Comparison of ENCODE assay signal across 8 cellular contexts in genomic region chr16:81478876-81479496, GRCh38. TPM values are rescaled to one million over a fixed set of nuclear protein-coding genes. Genes with fewer than 3 reads are reported as not detected.
A peak's percentile ranks its signal among the peaks of the same experiment; 100 is the strongest.
DNase-seq lines count a peak whose midpoint lies in the region; ATAC-seq and TF ChIP-seq lines count a peak whose summit lies in the region.

No MANE protein-coding gene starts in this region.

- no peak for TF ChIP-seq CTCF in CD4-positive, alpha-beta T cell (IDR thresholded peaks at IDR 0.05)
- no peak for TF ChIP-seq CTCF in HL-60 (IDR thresholded peaks at IDR 0.05; ENCODE audit: insufficient read depth, low read length)
- no peak for TF ChIP-seq CTCF in endothelial cell (IDR thresholded peaks at IDR 0.05; ENCODE audit: unreplicated experiment)

- H3K27me3 Mint-ChIP-seq in CD4-positive, alpha-beta T cell, result no peaks in the 10 kb centered on the region
- H3K27me3 Mint-ChIP-seq in endothelial cell (ENCODE audit: unreplicated experiment), result peaks cover 15% of the 10 kb centered on the region

- peaks cover 10% of the 10 kb centered on the region for H3K36me3 Mint-ChIP-seq in CD4-positive, alpha-beta T cell (ENCODE audit: low read depth)
- H3K36me3 Mint-ChIP-seq in endothelial cell (ENCODE audit: low read depth, unreplicated experiment), result peaks cover 28% of the 10 kb centered on the region

- H3K4me3 Mint-ChIP-seq in CD4-positive, alpha-beta T cell, result peak overlapping the region; percentile 25
- peak overlapping the region; percentile 62 for H3K4me3 Mint-ChIP-seq in endothelial cell (ENCODE audit: unreplicated experiment)

- POLR2A ChIA-PET in CD4-positive, alpha-beta T cell (lab: Charles Lee), result interaction anchor here (1.7 kb wide), 1 partner anchor 9 kb away, joined by 5 read pairs; no protein-coding TSS in a partner anchor

- H3K36me3 ChIP-seq in effector memory CD4-positive, alpha-beta T cell (ENCODE audit: control insufficient read depth, insufficient read depth, low read length), result no peaks in the 10 kb centered on the region

- no peak overlapping the region for H3K27ac ChIP-seq in CD4-positive, alpha-beta T cell (ENCODE audit: low read depth, low read length)
- peak overlapping the region; percentile 83 for H3K27ac ChIP-seq in HL-60 (replicated peaks)
- peak overlapping the region in 14 of 21 experiments; percentile 6 to 78 (median 40) for H3K27ac ChIP-seq in skin epidermis
- no peak overlapping the region for H3K27ac ChIP-seq in effector memory CD4-positive, alpha-beta T cell (ENCODE audit: insufficient read depth, low read length, poor library complexity, severe bottlenecking)

- H3K4me1 ChIP-seq in effector memory CD4-positive, alpha-beta T cell (ENCODE audit: control insufficient read depth, insufficient read depth, low read length, poor library complexity, severe bottlenecking), result peaks cover 16% of the 10 kb centered on the region

- H3K4me3 ChIP-seq in HL-60 (replicated peaks; ENCODE audit: insufficient read depth, low read length) (no peak overlapping the region), skin epidermis (no peak overlapping the region)
- H3K4me3 ChIP-seq in effector memory CD4-positive, alpha-beta T cell (ENCODE audit: insufficient read depth, low read depth, low read length, poor library complexity, severe bottlenecking), result no peak overlapping the region

- H3K27me3 ChIP-seq in CD4-positive, alpha-beta T cell (ENCODE audit: control insufficient read depth, insufficient read depth, low read length), result no peaks in the 10 kb centered on the region
- no peaks in the 10 kb centered on the region for H3K27me3 ChIP-seq in HL-60 (ENCODE audit: insufficient read depth, poor library complexity, severe bottlenecking)
- H3K27me3 ChIP-seq in effector memory CD4-positive, alpha-beta T cell (replicated peaks; ENCODE audit: control insufficient read depth, insufficient read depth, low read length, poor library complexity, severe bottlenecking), result no peaks in the 10 kb centered on the region

- ATAC-seq in CD4-positive, alpha-beta T cell (ENCODE audit: poor library complexity), result peak; percentile 17
- peak; percentile 43 for ATAC-seq in GM19467 (IDR thresholded peaks at IDR 0.05; ENCODE audit: unreplicated experiment)

- peak overlapping the region; percentile 3 for H3K27ac Mint-ChIP-seq in CD4-positive, alpha-beta T cell
- peak overlapping the region; percentile 87 for H3K27ac Mint-ChIP-seq in endothelial cell (ENCODE audit: unreplicated experiment)

- H3K9me3 ChIP-seq in CD4-positive, alpha-beta T cell (ENCODE audit: control insufficient read depth, low read length), result no peaks in the 10 kb centered on the region
- H3K9me3 ChIP-seq in effector memory CD4-positive, alpha-beta T cell (ENCODE audit: control insufficient read depth, low read length), result no peaks in the 10 kb centered on the region

- CTCF ChIA-PET in CD4-positive, alpha-beta T cell (lab: Charles Lee), result no interaction called here

- no peaks in the 10 kb centered on the region for H3K9me3 Mint-ChIP-seq in CD4-positive, alpha-beta T cell
- no peaks in the 10 kb centered on the region for H3K9me3 Mint-ChIP-seq in endothelial cell (ENCODE audit: unreplicated experiment)

- intact Hi-C loops in CD4-positive, alpha-beta T cell (cut with DNase I, micrococcal nuclease), result loop anchor here in 1 of 2 experiments (10.0 kb wide), 1 partner anchor 74 kb away; no protein-coding TSS in a partner anchor

- H3K4me1 Mint-ChIP-seq in CD4-positive, alpha-beta T cell (ENCODE audit: low read depth), result peaks cover 87% of the 10 kb centered on the region
- H3K4me1 Mint-ChIP-seq in endothelial cell (ENCODE audit: unreplicated experiment), result peaks cover 88% of the 10 kb centered on the region

- DNase-seq in CD4-positive, alpha-beta T cell, result no peak
- peak in 1 of 2 experiments; percentile 83 for DNase-seq in HL-60 (ENCODE audit: low read depth in 1 of 2, low spot score in 1 of 2)
- DNase-seq in endothelial cell (ENCODE audit: low spot score), result peak; percentile 65
- DNase-seq in effector memory CD4-positive, alpha-beta T cell, result no peak
- no peak for DNase-seq in NCI-H1092 (lab: John Stamatoyannopoulos, UW)
- DNase-seq in NCI-H69 (lab: John Stamatoyannopoulos, UW), result no peak

RNA-seq across cellular contexts. Expression of gene CMIP, which starts 34.4 kb away (rescaled TPM):
- total RNA-seq in CD4-positive, alpha-beta T cell, result 10 to 100 TPM; 33.5 to 35.3 TPM
- 98.9 TPM for total RNA-seq in endothelial cell (ENCODE audit: unreplicated experiment)

Comparison
In these comparisons a context has a peak if more than half of its experiments do, and no peak if none do; other contexts are left out.
1. H3K27ac ChIP-seq: peak in HL-60 (single experiment) and skin epidermis (14 of 21); none in CD4-positive, alpha-beta T cell (single experiment) and effector memory CD4-positive, alpha-beta T cell (single experiment).